ENCODE assay signal across 8 cellular contexts in the genomic region with DNA sequence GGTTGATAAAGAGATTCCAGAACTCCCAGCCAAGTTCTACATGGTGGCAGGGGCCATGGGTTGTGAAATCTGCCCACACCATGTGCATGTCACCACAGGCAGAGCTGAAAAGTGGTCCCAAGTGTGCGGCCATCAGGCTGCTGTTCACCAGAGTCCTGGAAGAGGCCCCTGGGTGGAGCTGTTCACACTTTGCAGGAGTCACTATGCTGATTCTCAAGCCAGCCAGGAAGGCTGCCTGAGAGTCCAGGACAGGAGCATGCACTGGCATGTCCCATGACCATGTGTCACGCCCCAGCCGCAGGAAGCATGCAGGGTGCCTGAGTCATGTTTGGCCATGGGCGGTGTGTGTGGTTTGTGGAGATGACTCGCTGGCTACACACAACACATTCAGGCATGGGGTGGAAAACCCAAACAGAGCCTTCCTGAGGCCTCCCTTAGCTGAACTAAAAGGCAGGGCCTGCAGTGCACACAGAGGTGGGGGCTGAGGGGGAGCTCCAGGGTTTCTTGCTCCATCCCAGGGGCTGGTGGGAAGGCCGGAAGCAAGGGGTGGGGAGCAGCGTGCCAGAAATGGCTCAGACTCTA. TPM values are rescaled to one million over a fixed set of nuclear protein-coding genes. Genes with fewer than 3 reads are reported as not detected.
A peak's percentile ranks its signal among the peaks of the same experiment; 100 is the strongest.
DNase-seq lines count a peak whose midpoint lies in the region; ATAC-seq and TF ChIP-seq lines count a peak whose summit lies in the region.

No MANE protein-coding gene starts in this region.

- peak overlapping the region; percentile 48 for H3K27ac ChIP-seq in WERI-Rb-1
- no peak overlapping the region for H3K27ac ChIP-seq in right lobe of liver

- TF ChIP-seq CTCF in WERI-Rb-1 (IDR thresholded peaks at IDR 0.05; ENCODE audit: low read depth, low read length) (peak; percentile 44), right lobe of liver (IDR thresholded peaks at IDR 0.05) (peak in 1 of 4 donors; percentile 8)

- H3K36me3 ChIP-seq in WERI-Rb-1 = no peaks in the 10 kb centered on the region; the same call in 1 of the 2 replicates
- no peaks in the 10 kb centered on the region for H3K36me3 ChIP-seq in right lobe of liver

- H3K27me3 ChIP-seq in WERI-Rb-1 (ENCODE audit: insufficient read depth, low read depth, severe bottlenecking) (no peaks in the 10 kb centered on the region), right lobe of liver (no peaks in the 10 kb centered on the region)

- intact Hi-C loops in right lobe of liver (cut with DNase I) = loop anchor here in 1 of 2 donors (5.0 kb wide), 1 partner anchor 164 kb away; no protein-coding TSS in a partner anchor

- in situ Hi-C loops in ACHN (cut with HindIII; ENCODE audit: low pct_ligation_motif_present, low pct_unique_long_range_greater_than_20kb, low sequenced_read_pairs) = loop anchor here (5.0 kb wide), 1 partner anchor 64 kb away; no protein-coding TSS in a partner anchor

- no peak overlapping the region for H3K4me3 ChIP-seq in WERI-Rb-1 (ENCODE audit: low read depth, low read length)
- no peak overlapping the region for H3K4me3 ChIP-seq in right lobe of liver

- no peaks in the 10 kb centered on the region for H3K4me1 ChIP-seq in right lobe of liver

- no peak for TF ChIP-seq POLR2A in right lobe of liver (IDR thresholded peaks at IDR 0.05)

- 48% methylated on average over 6 of the region's 7 CpGs for WGBS in right lobe of liver (ENCODE audit: insufficient coverage, low coverage, low lambda C conversion rate, missing lambda C conversion rate)

- peak; percentile 76 for ATAC-seq in GM19025 (IDR thresholded peaks at IDR 0.05; ENCODE audit: low read depth, unreplicated experiment)
- ATAC-seq in right lobe of liver = peak; percentile 54 to 88 (median 60)

- no peaks in the 10 kb centered on the region for H3K9me3 ChIP-seq in WERI-Rb-1 (ENCODE audit: severe bottlenecking)
- H3K9me3 ChIP-seq in right lobe of liver = no peaks in the 10 kb centered on the region

- peak; percentile 100 for DNase-seq in ACHN
- DNase-seq in HT-29 (ENCODE audit: low spot score) = peak; percentile 94
- peak; percentile 67 for DNase-seq in WERI-Rb-1
- peak; percentile 81 for DNase-seq in brain pericyte (ENCODE audit: low read depth, low spot score)
- DNase-seq in right lobe of liver = peak in 1 of 3 donors; percentile 78
- peak; percentile 68 for DNase-seq in stimulated activated CD8-positive, alpha-beta memory T cell treated with anti-CD3 and anti-CD28 coated beads, Interleukin-12 subunit alpha, Interleukin-12 subunit beta, amount 100 ng/mL, for 24 hours (ENCODE audit: extremely low read depth)
- no peak for DNase-seq in NCI-H146 treated with DMSO at 0.1 percent for 48 hours (lab: John Stamatoyannopoulos, UW; ENCODE audit: unreplicated experiment)

RNA-seq across cellular contexts. Expression of a gene that starts 19.5 kb away (rescaled TPM):
- total RNA-seq in HT-29 (2014; rRNA removed; shearing (Covaris generic)) = 7.3 and 10.2 TPM in 2 replicates
- 1 to 10 TPM in 2 of 6 experiments, under 1 TPM in 4; 0.48 to 1.4 (median 0.94) TPM for total RNA-seq in right lobe of liver

RNA-seq across cellular contexts. Expression of a gene that starts 28.3 kb away (rescaled TPM):
- total RNA-seq in HT-29 (2014; rRNA removed; shearing (Covaris generic)) = 40.5 and 52.0 TPM in 2 replicates
- total RNA-seq in right lobe of liver = 10 to 100 TPM in 5 of 6 experiments, 1 to 10 TPM in 1; 9.9 to 18.8 (median 14.1) TPM

RNA-seq across cellular contexts. Expression of a gene that starts 33.7 kb away (rescaled TPM):
- 184 and 228 TPM in 2 replicates for total RNA-seq in HT-29 (2014; rRNA removed; shearing (Covaris generic))
- 100 to 1,000 TPM in 5 of 6 experiments, 10 to 100 TPM in 1; 84.7 to 146 (median 110) TPM for total RNA-seq in right lobe of liver

RNA-seq across cellular contexts. Expression of a gene that starts 50.9 kb away (rescaled TPM):
- total RNA-seq in HT-29 (2014; rRNA removed; shearing (Covaris generic)) = 103 and 111 TPM in 2 replicates
- total RNA-seq in right lobe of liver = 1 to 10 TPM; 5.2 to 6.7 (median 6.0) TPM
